Comparison of ENCODE assay signal across 18 cellular contexts in genomic region chr10:121741246-121741645, GRCh38.
A peak's percentile ranks its signal among the peaks of the same experiment; 100 is the strongest.
DNase-seq lines count a peak whose midpoint lies in the region; ATAC-seq, FAIRE-seq and TF ChIP-seq lines count a peak whose summit lies in the region.
"Had no signal": no experiment of that assay in that cellular context is flagged by ENCODE, and none has a peak within 500 bp of the region (broad histone marks: within the 10 kb centered on the region; RNA-seq: fewer than 3 reads in every experiment).

No MANE protein-coding gene starts in this region.

- H3K4me1 ChIP-seq in OCI-LY7 (ENCODE audit: insufficient read depth, low read length, poor library complexity, severe bottlenecking) (peaks cover 5% of the 10 kb centered on the region), smooth muscle cell (ENCODE audit: low read depth) (no peaks in the 10 kb centered on the region)
- H3K4me1 ChIP-seq: BLaER1, SJSA1 had no signal

- no peaks in the 10 kb centered on the region for H3K27me3 Mint-ChIP-seq in activated T-cell treated with anti-CD3 and anti-CD28 coated beads, Interleukin-2, amount 50 U/mL, for 4 hours (ENCODE audit: low read depth)

- BruUV-seq in OCI-LY7 (replicated peaks; lab: Mats Ljungman, UMichigan) = TSS peak; percentile 55

- peaks cover 4% of the 10 kb centered on the region for H3F3A ChIP-seq in smooth muscle cell (ENCODE audit: low read depth)

- peak; percentile 22 to 23 for ATAC-seq in activated T-cell treated with anti-CD3 and anti-CD28 coated beads, Interleukin-2, amount 50 U/mL, for 4 hours
- ATAC-seq in HG02870 (IDR thresholded peaks at IDR 0.05; ENCODE audit: unreplicated experiment) = no peak
- ATAC-seq in HG03108 (IDR thresholded peaks at IDR 0.05; ENCODE audit: unreplicated experiment) = no peak
- ATAC-seq: HepG2 had no signal

- intact Hi-C loops in OCI-LY7 (cut with micrococcal nuclease; ENCODE audit: unreplicated experiment) = no loop called here

- H3K27ac ChIP-seq in OCI-LY7 (ENCODE audit: low read depth, low read length, poor library complexity, severe bottlenecking) (no peak overlapping the region), smooth muscle cell (ENCODE audit: low read depth) (no peak overlapping the region)
- H3K27ac ChIP-seq: 22Rv1, BLaER1, SJSA1 had no signal

- H3K79me2 ChIP-seq in OCI-LY7 (ENCODE audit: insufficient read depth, low read depth, low read length) (no peaks in the 10 kb centered on the region), smooth muscle cell (ENCODE audit: low read depth) (no peaks in the 10 kb centered on the region)

- H3K4me3 ChIP-seq in OCI-LY7 (ENCODE audit: low read depth, low read length, poor library complexity, severe bottlenecking) (no peak overlapping the region), bronchial epithelial cell (ENCODE audit: low read depth, low read length) (no peak overlapping the region), smooth muscle cell (no peak overlapping the region)
- H3K4me3 ChIP-seq: BLaER1, SJSA1 had no signal

- H3K9me3 ChIP-seq in OCI-LY7 (ENCODE audit: low read length) = no peaks in the 10 kb centered on the region
- no peaks in the 10 kb centered on the region for H3K9me3 ChIP-seq in smooth muscle cell (replicated peaks; ENCODE audit: low read depth)
- H3K9me3 ChIP-seq: BLaER1, SJSA1 had no signal

- TF ChIP-seq CTCF in OCI-LY7 (conservative IDR thresholded peaks at IDR 0.05; ENCODE audit: low read length) (no peak), bronchial epithelial cell (IDR thresholded peaks at IDR 0.05; ENCODE audit: insufficient read depth, low read length, severe bottlenecking) (no peak), smooth muscle cell (IDR thresholded peaks at IDR 0.05; ENCODE audit: borderline replicate concordance, insufficient read depth, poor library complexity, severe bottlenecking) (no peak)

- no peak for FAIRE-seq in bronchial epithelial cell (lab: Jason Lieb, UNC)
- FAIRE-seq: HepG2 had no signal

- H3K9me3 Mint-ChIP-seq in activated T-cell treated with anti-CD3 and anti-CD28 coated beads, Interleukin-2, amount 50 U/mL, for 4 hours = no peaks in the 10 kb centered on the region
- H3K9me3 Mint-ChIP-seq: CD8-positive, alpha-beta memory T cell had no signal

- peaks cover 15% of the 10 kb centered on the region for H3K4me1 Mint-ChIP-seq in activated T-cell treated with anti-CD3 and anti-CD28 coated beads, Interleukin-2, amount 50 U/mL, for 4 hours (ENCODE audit: low read depth)

- no peak overlapping the region for H3K4me3 Mint-ChIP-seq in activated T-cell treated with anti-CD3 and anti-CD28 coated beads, Interleukin-2, amount 50 U/mL, for 4 hours
- H3K4me3 Mint-ChIP-seq: CD8-positive, alpha-beta memory T cell had no signal

- H2AFZ ChIP-seq in OCI-LY7 (ENCODE audit: low read length) = no peak overlapping the region
- no peak overlapping the region for H2AFZ ChIP-seq in smooth muscle cell (ENCODE audit: low read depth)

- H3K36me3 Mint-ChIP-seq in activated T-cell treated with anti-CD3 and anti-CD28 coated beads, Interleukin-2, amount 50 U/mL, for 4 hours (ENCODE audit: insufficient read depth) = peaks cover 21% of the 10 kb centered on the region

- no peaks in the 10 kb centered on the region; the same call in 1 of the 2 replicates for H3K36me3 ChIP-seq in OCI-LY7 (ENCODE audit: insufficient read depth, low read length)
- peaks cover 3% of the 10 kb centered on the region for H3K36me3 ChIP-seq in bronchial epithelial cell (ENCODE audit: control insufficient read depth, insufficient read depth, low read length)
- no peaks in the 10 kb centered on the region for H3K36me3 ChIP-seq in smooth muscle cell (ENCODE audit: low read depth)
- H3K36me3 ChIP-seq: SJSA1 had no signal

- H3K9me2 ChIP-seq in OCI-LY7 (ENCODE audit: insufficient read depth, low read length) = no peaks in the 10 kb centered on the region

- POLR2A ChIA-PET in OCI-LY7 (lab: Charles Lee) = interaction anchor here (1.0 kb wide), 1 partner anchor 42 kb away, joined by 3 read pairs; no protein-coding TSS in a partner anchor

- H3K27me3 ChIP-seq in bronchial epithelial cell (ENCODE audit: control insufficient read depth, insufficient read depth, low read length) = no peaks in the 10 kb centered on the region
- H3K27me3 ChIP-seq in smooth muscle cell (ENCODE audit: low read depth) = no peaks in the 10 kb centered on the region
- H3K27me3 ChIP-seq: SJSA1 had no signal

- H4K20me1 ChIP-seq in OCI-LY7 (ENCODE audit: insufficient read depth, low read length) (no peaks in the 10 kb centered on the region), smooth muscle cell (ENCODE audit: low read depth) (no peaks in the 10 kb centered on the region)
- H4K20me1 ChIP-seq: BLaER1 had no signal

- DNase-seq in activated T-cell treated with anti-CD3 and anti-CD28 coated beads, Interleukin-2, amount 50 U/mL, for 4 hours = no peak
- DNase-seq in activated T-cell treated with anti-CD3 and anti-CD28 coated beads, Interleukin-2, amount 50 U/mL, for 1 hour = no peak
- no peak for DNase-seq in OCI-LY7 (ENCODE audit: low spot score)
- peak; percentile 34 for DNase-seq in bronchial epithelial cell (ENCODE audit: low read depth)
- no peak for DNase-seq in smooth muscle cell (lab: John Stamatoyannopoulos, UW; ENCODE audit: unreplicated experiment)
- no peak for DNase-seq in GM03348 (ENCODE audit: low spot score)
- DNase-seq: CD8-positive, alpha-beta memory T cell; NCI-H1417; NCI-H1930; NCI-H510A; NCI-H82; SW 1271 had no signal

- CTCF ChIA-PET in OCI-LY7 (lab: Charles Lee; ENCODE audit: unreplicated experiment) = no interaction called here

- H3K4me2 ChIP-seq in OCI-LY7 (ENCODE audit: low read length) = no peak overlapping the region
- peak overlapping the region; percentile 0 for H3K4me2 ChIP-seq in smooth muscle cell
- H3K4me2 ChIP-seq: BLaER1 had no signal

- H3K9ac ChIP-seq in smooth muscle cell (ENCODE audit: low read depth) = no peak overlapping the region
- H3K9ac ChIP-seq: BLaER1 had no signal

Comparison
In these comparisons a context has a peak if more than half of its experiments do, and no peak if none do; other contexts are left out.
1. ATAC-seq: peak in activated T-cell treated with anti-CD3 and anti-CD28 coated beads, Interleukin-2, amount 50 U/mL, for 4 hours (2 of 2); none in HG02870 (single experiment) and HG03108 (single experiment).